ENCODE assay signal across 10 cellular contexts in genomic region chr18:59994357-59994756, GRCh38.
DNase-seq lines count a peak whose midpoint lies in the region; ATAC-seq and TF ChIP-seq lines count a peak whose summit lies in the region.
"Had no signal": no experiment of that assay in that cellular context is flagged by ENCODE, and none has a peak within 500 bp of the region (broad histone marks: within the 10 kb centered on the region; RNA-seq: fewer than 3 reads in every experiment).

No MANE protein-coding gene starts in this region.

- peaks cover 17% of the 10 kb centered on the region for H3K27me3 Mint-ChIP-seq in activated CD4-positive, alpha-beta memory T cell treated with anti-CD3 and anti-CD28 coated beads for 36 hours

- H3K4me1 Mint-ChIP-seq in activated CD4-positive, alpha-beta memory T cell treated with anti-CD3 and anti-CD28 coated beads for 36 hours (ENCODE audit: low read depth), result no peaks in the 10 kb centered on the region

- POLR2A ChIA-PET in activated CD4-positive, alpha-beta memory T cell treated with anti-CD3 and anti-CD28 coated beads for 36 hours (lab: Charles Lee), result no interaction called here

- intact Hi-C loops in activated CD4-positive, alpha-beta memory T cell treated with anti-CD3 and anti-CD28 coated beads for 36 hours (cut with micrococcal nuclease), result loop anchor here (1.0 to 10.0 kb wide), 2 partner anchors 420 to 555 kb away; no protein-coding TSS in a partner anchor

- no peaks in the 10 kb centered on the region for H3K9me3 Mint-ChIP-seq in activated CD4-positive, alpha-beta memory T cell treated with anti-CD3 and anti-CD28 coated beads for 36 hours

- H3K27ac Mint-ChIP-seq in activated CD4-positive, alpha-beta memory T cell treated with anti-CD3 and anti-CD28 coated beads for 36 hours, result no peak overlapping the region

- CTCF ChIA-PET in activated CD4-positive, alpha-beta memory T cell treated with anti-CD3 and anti-CD28 coated beads for 36 hours (lab: Charles Lee), result interaction anchor here (1.0 to 2.4 kb wide), 4 partner anchors 8 to 554 kb away, joined by 3 to 9 read pairs (median 4); no protein-coding TSS in a partner anchor

- peak; percentile 34; the same call in 1 of the 2 replicates for TF ChIP-seq CTCF in GM12874 (IDR thresholded peaks at IDR 0.05; ENCODE audit: insufficient read depth, low read depth, low read length)

- no peaks in the 10 kb centered on the region for H3K36me3 Mint-ChIP-seq in activated CD4-positive, alpha-beta memory T cell treated with anti-CD3 and anti-CD28 coated beads for 36 hours

- peak; percentile 17 for DNase-seq in NCI-H1105 (lab: John Stamatoyannopoulos, UW)
- DNase-seq in fibroblast of peridontal ligament (ENCODE audit: extremely low read depth), result peak; percentile 31
- DNase-seq in islet precursor cell, result no peak
- DNase-seq in NCI-H2081 treated with DMSO at 0.1 percent for 48 hours (lab: John Stamatoyannopoulos, UW), result no peak
- no peak for DNase-seq in activated CD4-positive, alpha-beta memory T cell treated with anti-CD3 and anti-CD28 coated beads for 36 hours
- DNase-seq in SIG-M5 (lab: John Stamatoyannopoulos, UW), result no peak
- DNase-seq: activated effector memory CD4-positive, alpha-beta T cell treated with Interleukin-2 at 50 U/mL for 16 hours; stimulated activated CD4-positive, alpha-beta T cell treated with anti-CD3 and anti-CD28 coated beads, Interleukin-1b, Interleukin-23, amount 100 ng/mL, for 48 hours had no signal

- peak; percentile 59 for ATAC-seq in GM21515 (IDR thresholded peaks at IDR 0.05; ENCODE audit: unreplicated experiment)

- no peak overlapping the region for H3K4me3 Mint-ChIP-seq in activated CD4-positive, alpha-beta memory T cell treated with anti-CD3 and anti-CD28 coated beads for 36 hours

Comparison
In these comparisons a context has a peak if more than half of its experiments do, and no peak if none do; other contexts are left out.
1. DNase-seq: peak in NCI-H1105 (single experiment) and fibroblast of peridontal ligament (single experiment); none in islet precursor cell (single experiment), NCI-H2081 treated with DMSO at 0.1 percent for 48 hours (single experiment), activated CD4-positive, alpha-beta memory T cell treated with anti-CD3 and anti-CD28 coated beads for 36 hours (single experiment) and SIG-M5 (single experiment).